In genomic region chr12:113224955-113225354, GRCh38 we compare ENCODE assay signal across 22 cellular contexts.
"Had no signal": no experiment of that assay in that cellular context is flagged by ENCODE, and none has a peak within 500 bp of the region (broad histone marks: within the 10 kb centered on the region; RNA-seq: fewer than 3 reads in every experiment).

No MANE protein-coding gene starts in this region.

- H3K27ac ChIP-seq: epithelial cell of prostate, suprapubic skin had no signal

- ATAC-seq: activated T-cell treated with anti-CD3 and anti-CD28 coated beads, Interleukin-2, amount 50 U/mL, for 4 hours; left lung; naive thymus-derived CD8-positive, alpha-beta T cell had no signal

- H3K27me3 ChIP-seq: left lung, stomach, suprapubic skin had no signal

- H3K9me3 ChIP-seq: left lung, stomach, suprapubic skin had no signal

- H3K27ac Mint-ChIP-seq: activated naive CD4-positive, alpha-beta T cell treated with anti-CD3 and anti-CD28 coated beads for 36 hours; activated naive CD8-positive, alpha-beta T cell treated with anti-CD3 and anti-CD28 coated beads, Interleukin-2, amount 10 ng/mL, durations not matched to agents 7 days and 5 days; activated T-helper 2 cell treated with anti-CD3 and anti-CD28 coated beads, Interferon-gamma antibody, Interleukin-2, Interleukin-4, amounts not matched to agents 10 μg/mL and 5 μg/mL and 100 μg/mL, durations not matched to agents 14 hours and 24 hours and 36 hours; mesothelial cell of epicardium; type B pancreatic cell had no signal

- H3K4me3 Mint-ChIP-seq: activated naive CD4-positive, alpha-beta T cell treated with anti-CD3 and anti-CD28 coated beads for 36 hours; activated naive CD8-positive, alpha-beta T cell treated with anti-CD3 and anti-CD28 coated beads, Interleukin-2, amount 10 ng/mL, durations not matched to agents 7 days and 5 days; activated T-cell treated with anti-CD3 and anti-CD28 coated beads, Interleukin-2, amount 50 U/mL, for 4 hours; mesothelial cell of epicardium; naive thymus-derived CD8-positive, alpha-beta T cell; type B pancreatic cell had no signal

- H3K9me3 Mint-ChIP-seq: activated naive CD4-positive, alpha-beta T cell treated with anti-CD3 and anti-CD28 coated beads for 36 hours; activated naive CD8-positive, alpha-beta T cell treated with anti-CD3 and anti-CD28 coated beads, Interleukin-2, amount 10 ng/mL, durations not matched to agents 7 days and 5 days; activated T-cell treated with anti-CD3 and anti-CD28 coated beads, Interleukin-2, amount 50 U/mL, for 4 hours; activated T-helper 2 cell treated with anti-CD3 and anti-CD28 coated beads, Interferon-gamma antibody, Interleukin-2, Interleukin-4, amounts not matched to agents 10 μg/mL and 5 μg/mL and 100 μg/mL, durations not matched to agents 14 hours and 24 hours and 36 hours; mesothelial cell of epicardium; naive thymus-derived CD8-positive, alpha-beta T cell; type B pancreatic cell had no signal

- H3K4me3 ChIP-seq: coronary artery, left lung, stomach, suprapubic skin had no signal

- DNase-seq: activated CD4-positive, alpha-beta T cell treated with anti-CD3 and anti-CD28 coated beads for 4 hours; activated CD4-positive, alpha-beta T cell treated with anti-CD3 and anti-CD28 coated beads, Interleukin-2, amount 50 U/mL, for 48 hours; activated CD4-positive, CD25-positive, alpha-beta regulatory T cell; activated CD8-positive, alpha-beta memory T cell treated with anti-CD3 and anti-CD28 coated beads, Interleukin-2, amount 50 U/mL, for 48 hours; activated naive CD4-positive, alpha-beta T cell treated with anti-CD3 and anti-CD28 coated beads for 36 hours; activated naive CD8-positive, alpha-beta T cell treated with anti-CD3 and anti-CD28 coated beads, Interleukin-2, amount 10 ng/mL, durations not matched to agents 7 days and 5 days; activated T-cell treated with anti-CD3 and anti-CD28 coated beads, Interleukin-2, amount 50 U/mL, for 4 hours; amniotic stem cell; left lung; mammary epithelial cell; naive thymus-derived CD8-positive, alpha-beta T cell; retina; stimulated activated CD4-positive, alpha-beta T cell treated with anti-CD3 and anti-CD28 coated beads, Interleukin-1b, Interleukin-23, amount 100 ng/mL, for 48 hours; stomach; T-helper 9 cell had no signal

- FAIRE-seq: bronchial epithelial cell had no signal

- H3K27me3 Mint-ChIP-seq: activated naive CD8-positive, alpha-beta T cell treated with anti-CD3 and anti-CD28 coated beads, Interleukin-2, amount 10 ng/mL, durations not matched to agents 7 days and 5 days; naive thymus-derived CD8-positive, alpha-beta T cell; type B pancreatic cell had no signal
